Comparison of ENCODE assay signal across 9 cellular contexts in the genomic region with DNA sequence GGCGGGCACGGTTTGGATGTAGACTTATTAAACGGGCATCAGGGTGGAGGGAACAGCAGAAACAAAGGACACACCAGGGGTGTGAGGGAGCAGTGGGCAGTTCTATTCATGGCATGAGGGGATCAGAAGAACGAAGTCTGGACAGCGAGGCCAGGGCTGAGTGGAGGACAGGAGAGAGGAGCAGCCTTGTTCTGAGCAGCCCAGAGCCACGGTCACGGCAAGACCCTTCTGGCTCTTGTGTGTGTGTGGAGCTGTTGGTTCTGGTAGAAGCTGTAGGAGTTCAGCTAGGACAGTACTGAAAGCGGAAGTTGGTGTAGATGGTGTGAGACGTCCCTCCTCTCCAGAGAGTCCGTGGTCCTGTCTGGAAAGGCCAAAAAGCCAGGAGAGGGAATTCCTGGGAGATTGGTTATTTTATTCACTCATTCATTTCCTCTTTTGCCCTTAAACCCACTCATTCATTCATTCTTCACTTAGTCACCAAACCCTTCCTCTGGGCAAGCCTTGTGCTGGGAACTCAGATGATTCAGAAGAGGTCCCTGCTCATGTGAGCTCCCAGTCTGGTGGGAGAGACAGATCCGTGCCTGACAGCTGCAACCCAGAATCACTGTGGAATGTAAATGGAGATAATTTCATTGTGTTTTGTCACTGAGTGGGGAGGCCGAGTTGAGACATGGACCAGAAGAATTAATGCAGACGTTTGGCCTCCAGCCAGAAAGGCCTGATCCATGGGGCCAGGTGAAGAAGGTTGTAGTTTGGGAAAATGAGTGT. TPM values are rescaled to one million over a fixed set of nuclear protein-coding genes. Genes with fewer than 3 reads are reported as not detected.
A peak's percentile ranks its signal among the peaks of the same experiment; 100 is the strongest.
DNase-seq lines count a peak whose midpoint lies in the region; ATAC-seq and TF ChIP-seq lines count a peak whose summit lies in the region.
"Had no signal": no experiment of that assay in that cellular context is flagged by ENCODE, and none has a peak within 500 bp of the region (broad histone marks: within the 10 kb centered on the region; RNA-seq: fewer than 3 reads in every experiment).

No MANE protein-coding gene starts in this region.

- POLR2A ChIA-PET in A673 (lab: Charles Lee; ENCODE audit: low non-redundant PET): no interaction called here

- ATAC-seq in gastroesophageal sphincter (no peak), GM21723 (IDR thresholded peaks at IDR 0.05; ENCODE audit: unreplicated experiment) (no peak)
- ATAC-seq: gastrocnemius medialis had no signal

- H3K27me3 ChIP-seq in A673 (replicated peaks; ENCODE audit: insufficient read depth, low read depth, low read length, poor library complexity) (no peaks in the 10 kb centered on the region), gastroesophageal sphincter (no peaks in the 10 kb centered on the region)
- H3K27me3 ChIP-seq: gastrocnemius medialis had no signal

- no peak for TF ChIP-seq EP300 in gastroesophageal sphincter (IDR thresholded peaks at IDR 0.05)

- H3K9ac ChIP-seq in SK-N-MC (ENCODE audit: insufficient read length): no peak overlapping the region

- H3K36me3 ChIP-seq in A673 (ENCODE audit: insufficient read depth, low read length, poor library complexity, severe bottlenecking) (no peaks in the 10 kb centered on the region), SK-N-MC (ENCODE audit: insufficient read depth, low read length) (no peaks in the 10 kb centered on the region), gastroesophageal sphincter (no peaks in the 10 kb centered on the region)
- H3K36me3 ChIP-seq: gastrocnemius medialis had no signal

- TF ChIP-seq POLR2A in gastroesophageal sphincter (IDR thresholded peaks at IDR 0.05): no peak

- 77 to 85% methylated on average over 9 to 13 of the region's 13 CpGs for WGBS in gastroesophageal sphincter (ENCODE audit: low coverage in 1 of 2), 2 donors

- H3K9me3 ChIP-seq in A673 (ENCODE audit: low read depth, low read length, poor library complexity, severe bottlenecking) (no peaks in the 10 kb centered on the region), SK-N-MC (ENCODE audit: low read depth, low read length) (no peaks in the 10 kb centered on the region), gastroesophageal sphincter (no peaks in the 10 kb centered on the region)
- H3K9me3 ChIP-seq: gastrocnemius medialis had no signal

- CTCF ChIA-PET in A673 (lab: Charles Lee): no interaction called here

- H3K4me3 ChIP-seq in A673 (ENCODE audit: low read depth, low read length, poor library complexity, severe bottlenecking): no peak overlapping the region
- no peak overlapping the region for H3K4me3 ChIP-seq in SK-N-MC
- no peak overlapping the region for H3K4me3 ChIP-seq in gastroesophageal sphincter
- H3K4me3 ChIP-seq: gastrocnemius medialis had no signal

- H3K27ac ChIP-seq in A673 (ENCODE audit: low read depth, low read length, poor library complexity, severe bottlenecking) (no peak overlapping the region), SK-N-MC (0 out of 2 replicates have a peak overlapping the region, but pooled peaks have one; percentile 40), gastroesophageal sphincter (peak overlapping the region in 3 of 4 donors; percentile 79 to 90 (median 89))
- H3K27ac ChIP-seq: gastrocnemius medialis had no signal

- DNase-seq in A673 (ENCODE audit: low spot score) (peak; percentile 49), HCEC 1CT (peak; percentile 69), SK-N-MC (ENCODE audit: low read depth, low spot score) (no peak), kidney glomerular epithelial cell (lab: John Stamatoyannopoulos, UW) (no peak), H4 (ENCODE audit: low spot score) (no peak)
- no peak for DNase-seq in activated CD4-positive, alpha-beta T cell treated with anti-CD3 and anti-CD28 coated beads for 48 hours
- DNase-seq: gastrocnemius medialis had no signal

- intact Hi-C loops in A673 (cut with micrococcal nuclease; ENCODE audit: unreplicated experiment): no loop called here

- TSS peak; percentile 44 for BruUV-seq in A673 (replicated peaks; lab: Mats Ljungman, UMichigan)

- TF ChIP-seq CTCF in A673 (conservative IDR thresholded peaks at IDR 0.05; ENCODE audit: low read depth, low read length) (no peak), gastroesophageal sphincter (IDR thresholded peaks at IDR 0.05) (no peak)

- H3K4me1 ChIP-seq in A673 (ENCODE audit: insufficient read depth, low read length, poor library complexity, severe bottlenecking) (peaks cover 35% of the 10 kb centered on the region), gastroesophageal sphincter (peaks cover 4 to 52% (median 16%) of the 10 kb centered on the region in 3 donors)

RNA-seq across cellular contexts. Expression of gene ACOT11, which starts 4.1 kb away (rescaled TPM):
- total RNA-seq in A673 (2021) (5.5 and 5.6 TPM in 2 replicates), gastroesophageal sphincter (10 to 100 TPM in 3 of 4 donors, 1 to 10 TPM in 1; 4.4 to 40.5 (median 10.9) TPM)
- total RNA-seq in H4 (2014; rRNA removed; shearing (Covaris generic)): 1.5 and 1.6 TPM in 2 replicates

Comparison
In these comparisons a context has a peak if more than half of its experiments do, and no peak if none do; other contexts are left out.
1. DNase-seq: peak in A673 (single experiment) and HCEC 1CT (single experiment); none in SK-N-MC (single experiment), activated CD4-positive, alpha-beta T cell treated with anti-CD3 and anti-CD28 coated beads for 48 hours (single experiment), kidney glomerular epithelial cell (single experiment) and H4 (single experiment).